In the genomic region with DNA sequence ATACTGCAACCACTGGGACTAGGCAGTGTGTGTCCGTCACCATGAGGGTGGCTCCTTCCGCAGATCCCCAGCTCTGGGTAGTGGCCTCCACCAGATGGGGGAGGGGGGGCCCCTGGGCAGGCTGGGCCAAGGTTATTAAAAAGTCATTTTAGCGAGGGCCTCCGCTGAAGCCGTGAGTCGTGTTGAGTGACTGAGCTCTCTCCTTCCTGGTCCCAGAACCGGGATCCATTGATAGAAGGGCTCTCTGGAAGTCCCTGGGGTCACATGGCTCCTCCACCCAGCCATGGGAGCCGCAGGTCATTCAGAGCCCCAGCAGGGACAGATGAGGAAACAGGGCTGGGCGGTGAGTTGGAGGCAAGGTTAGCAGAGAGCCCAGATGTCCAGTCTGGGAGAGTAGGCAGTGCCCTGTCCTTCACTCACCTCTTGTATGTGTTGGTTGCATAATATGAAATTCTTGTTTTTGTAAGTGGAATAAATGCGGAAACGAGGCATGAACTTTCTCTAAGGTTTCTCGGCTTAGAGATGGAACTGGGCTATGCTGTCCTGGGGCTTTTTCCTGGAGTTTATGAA, we compare ENCODE assay signal across 30 cellular contexts. TPM values are rescaled to one million over a fixed set of nuclear protein-coding genes. Genes with fewer than 3 reads are reported as not detected.
"Had no signal": no experiment of that assay in that cellular context is flagged by ENCODE, and none has a peak within 500 bp of the region (broad histone marks: within the 10 kb centered on the region; RNA-seq: fewer than 3 reads in every experiment).

No MANE protein-coding gene starts in this region.

- H3K4me3 Mint-ChIP-seq: activated CD4-positive, alpha-beta T cell treated with anti-CD3 and anti-CD28 coated beads, Interleukin-2, amount 10 ng/mL, durations not matched to agents 7 days and 5 days; activated CD8-positive, alpha-beta memory T cell treated with anti-CD3 and anti-CD28 coated beads, Interleukin-2, amount 10 ng/mL, durations not matched to agents 7 days and 5 days; activated CD8-positive, alpha-beta T cell treated with anti-CD3 and anti-CD28 coated beads for 36 hours; activated T-helper 1 cell treated with anti-CD3 and anti-CD28 coated beads, Interleukin-12 subunit alpha, Interleukin-12 subunit beta, Interleukin-2, Interleukin-4 antibody, amounts not matched to agents 30 ng/mL and 10 ng/mL and 1 ng/mL, durations not matched to agents 14 hours and 24 hours and 36 hours; immature natural killer cell; naive B cell; stimulated activated naive B cell treated with anti-CD40 and anti-IgM and Interleukin-4, amounts not matched to agents 10 μg/mL and 1 μg/mL and 100 μg/mL, for 72 hours had no signal

- H3K27me3 ChIP-seq: ascending aorta, brain microvascular endothelial cell, hepatocyte, sigmoid colon, testis had no signal

- H3K4me1 ChIP-seq: sigmoid colon had no signal

- H3K27me3 Mint-ChIP-seq: activated CD4-positive, alpha-beta T cell treated with anti-CD3 and anti-CD28 coated beads, Interleukin-2, amount 10 ng/mL, durations not matched to agents 7 days and 5 days; activated CD8-positive, alpha-beta memory T cell treated with anti-CD3 and anti-CD28 coated beads, Interleukin-2, amount 10 ng/mL, durations not matched to agents 7 days and 5 days; activated CD8-positive, alpha-beta T cell treated with anti-CD3 and anti-CD28 coated beads for 36 hours; naive B cell; stimulated activated naive B cell treated with anti-CD40 and anti-IgM and Interleukin-4, amounts not matched to agents 10 μg/mL and 1 μg/mL and 100 μg/mL, for 72 hours had no signal

- DNase-seq: activated CD4-positive, alpha-beta T cell treated with anti-CD3 and anti-CD28 coated beads, Interleukin-2, amount 10 ng/mL, durations not matched to agents 7 days and 5 days; activated CD4-positive, CD25-positive, alpha-beta regulatory T cell treated with anti-CD3 and anti-CD28 coated beads, Interleukin-2, amount 50 U/mL, for 72 hours; activated CD8-positive, alpha-beta memory T cell treated with anti-CD3 and anti-CD28 coated beads, Interleukin-2, amount 10 ng/mL, durations not matched to agents 7 days and 5 days; activated CD8-positive, alpha-beta T cell treated with anti-CD3 and anti-CD28 coated beads for 36 hours; activated gamma-delta T cell; activated naive CD4-positive, alpha-beta T cell treated with anti-CD3 and anti-CD28 coated beads, Interleukin-2, amount 50 U/mL, for 16 hours; brain microvascular endothelial cell; central memory CD4-positive, alpha-beta T cell; dermis blood vessel endothelial cell; effector CD8-positive, alpha-beta T cell; glutamatergic neuron; immature natural killer cell; left ventricle myocardium inferior; mesendoderm; naive B cell; sigmoid colon; stimulated activated CD4-positive, alpha-beta T cell treated with anti-CD3 and anti-CD28 coated beads, Interleukin-2, amount 100 ng/mL, for 48 hours; stimulated activated CD8-positive, alpha-beta memory T cell treated with anti-CD3 and anti-CD28 coated beads, Interleukin-4, amount 100 ng/mL, for 48 hours; stimulated activated naive B cell treated with anti-CD40 and anti-IgM and Interleukin-4, amounts not matched to agents 10 μg/mL and 1 μg/mL and 100 μg/mL, for 72 hours; testis; WERI-Rb-1 had no signal

- H3K4me3 ChIP-seq: ascending aorta, hepatocyte, left ventricle myocardium inferior, sigmoid colon, smooth muscle cell, testis had no signal

- H3K79me2 ChIP-seq: hepatocyte, parathyroid adenoma had no signal

- H3K27ac Mint-ChIP-seq: activated CD4-positive, alpha-beta T cell treated with anti-CD3 and anti-CD28 coated beads, Interleukin-2, amount 10 ng/mL, durations not matched to agents 7 days and 5 days; activated CD8-positive, alpha-beta memory T cell treated with anti-CD3 and anti-CD28 coated beads, Interleukin-2, amount 10 ng/mL, durations not matched to agents 7 days and 5 days; activated CD8-positive, alpha-beta T cell treated with anti-CD3 and anti-CD28 coated beads for 36 hours; activated T-helper 1 cell treated with anti-CD3 and anti-CD28 coated beads, Interleukin-12 subunit alpha, Interleukin-12 subunit beta, Interleukin-2, Interleukin-4 antibody, amounts not matched to agents 30 ng/mL and 10 ng/mL and 1 ng/mL, durations not matched to agents 14 hours and 24 hours and 36 hours; immature natural killer cell; naive B cell had no signal

- H3K4me1 Mint-ChIP-seq: activated CD4-positive, alpha-beta T cell treated with anti-CD3 and anti-CD28 coated beads, Interleukin-2, amount 10 ng/mL, durations not matched to agents 7 days and 5 days; immature natural killer cell had no signal

- H3K9me3 Mint-ChIP-seq: activated CD4-positive, alpha-beta T cell treated with anti-CD3 and anti-CD28 coated beads, Interleukin-2, amount 10 ng/mL, durations not matched to agents 7 days and 5 days; activated CD8-positive, alpha-beta T cell treated with anti-CD3 and anti-CD28 coated beads for 36 hours; activated T-helper 1 cell treated with anti-CD3 and anti-CD28 coated beads, Interleukin-12 subunit alpha, Interleukin-12 subunit beta, Interleukin-2, Interleukin-4 antibody, amounts not matched to agents 30 ng/mL and 10 ng/mL and 1 ng/mL, durations not matched to agents 14 hours and 24 hours and 36 hours; immature natural killer cell; naive B cell; stimulated activated naive B cell treated with anti-CD40 and anti-IgM and Interleukin-4, amounts not matched to agents 10 μg/mL and 1 μg/mL and 100 μg/mL, for 72 hours had no signal

- H3K4me2 ChIP-seq: hepatocyte, smooth muscle cell had no signal

- H3K9ac ChIP-seq: parathyroid adenoma had no signal

- H3K9me3 ChIP-seq: ascending aorta, left ventricle myocardium inferior, sigmoid colon, testis had no signal

- H2AFZ ChIP-seq: hepatocyte, parathyroid adenoma had no signal

- H3K27ac ChIP-seq: ascending aorta, brain microvascular endothelial cell, hepatocyte, left ventricle myocardium inferior, parathyroid adenoma, sigmoid colon, testis, WERI-Rb-1 had no signal

- ATAC-seq: activated CD8-positive, alpha-beta memory T cell treated with anti-CD3 and anti-CD28 coated beads, Interleukin-2, amount 10 ng/mL, durations not matched to agents 7 days and 5 days; activated CD8-positive, alpha-beta T cell treated with anti-CD3 and anti-CD28 coated beads for 36 hours; esophagus mucosa; SK-N-SH treated with all-trans-retinoic acid at 6 μM for 48 hours; stimulated activated naive B cell treated with anti-CD40 and anti-IgM and Interleukin-4, amounts not matched to agents 10 μg/mL and 1 μg/mL and 100 μg/mL, for 72 hours had no signal

RNA-seq across cellular contexts. Expression of a gene that starts 30.9 kb away (rescaled TPM):
- total RNA-seq: endothelial cell of umbilical vein, frontal cortex, hepatocyte had no signal
